Comparison of ENCODE assay signal across 1 cellular context in the genomic region with DNA sequence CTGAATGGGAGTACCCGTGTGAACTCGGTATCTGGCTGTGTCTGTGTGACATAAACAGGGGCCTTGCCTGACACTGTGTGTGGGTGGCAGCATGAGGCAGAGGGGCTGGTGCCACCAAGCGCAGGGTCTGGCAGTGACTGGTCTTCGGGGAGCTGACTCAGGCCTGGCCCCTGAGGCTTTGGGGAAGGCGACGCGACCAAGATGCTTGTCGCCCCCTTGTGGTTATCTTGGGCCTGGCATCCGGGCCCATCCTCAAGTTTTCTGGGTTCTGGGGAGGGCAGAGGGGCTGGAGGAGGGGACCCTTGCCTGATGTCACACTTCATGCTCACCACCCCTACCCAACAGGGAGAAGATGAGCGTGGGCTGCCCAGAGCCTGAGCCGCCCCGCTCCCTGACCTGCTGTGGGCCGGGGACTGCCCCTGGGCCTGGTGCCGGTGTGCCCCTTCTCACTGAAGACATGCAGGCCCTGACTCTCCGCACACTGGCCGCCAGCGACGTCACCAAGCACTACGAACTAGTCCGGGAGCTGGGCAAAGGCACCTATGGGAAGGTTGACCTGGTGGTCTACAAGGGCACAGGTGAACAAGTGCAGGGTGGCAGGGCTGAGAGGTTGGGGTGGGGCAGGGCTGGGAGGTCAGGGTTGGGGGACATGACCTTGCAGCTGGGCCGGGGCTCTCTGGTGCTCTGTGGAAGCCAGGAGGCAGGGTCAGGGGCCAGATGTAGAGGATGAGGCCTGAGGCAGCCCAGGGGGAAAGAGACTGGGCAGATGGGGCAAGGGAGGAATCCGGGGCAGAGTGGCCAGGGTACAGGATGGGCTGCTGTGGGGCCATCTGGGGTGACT.
TF ChIP-seq lines count a peak whose summit lies in the region.

No MANE protein-coding gene starts in this region.

TF ChIP-seq in GM23338, 12 proteins besides CTCF, POLR2A, EP300 and RAD21:
- TF ChIP-seq, protein P1, sequence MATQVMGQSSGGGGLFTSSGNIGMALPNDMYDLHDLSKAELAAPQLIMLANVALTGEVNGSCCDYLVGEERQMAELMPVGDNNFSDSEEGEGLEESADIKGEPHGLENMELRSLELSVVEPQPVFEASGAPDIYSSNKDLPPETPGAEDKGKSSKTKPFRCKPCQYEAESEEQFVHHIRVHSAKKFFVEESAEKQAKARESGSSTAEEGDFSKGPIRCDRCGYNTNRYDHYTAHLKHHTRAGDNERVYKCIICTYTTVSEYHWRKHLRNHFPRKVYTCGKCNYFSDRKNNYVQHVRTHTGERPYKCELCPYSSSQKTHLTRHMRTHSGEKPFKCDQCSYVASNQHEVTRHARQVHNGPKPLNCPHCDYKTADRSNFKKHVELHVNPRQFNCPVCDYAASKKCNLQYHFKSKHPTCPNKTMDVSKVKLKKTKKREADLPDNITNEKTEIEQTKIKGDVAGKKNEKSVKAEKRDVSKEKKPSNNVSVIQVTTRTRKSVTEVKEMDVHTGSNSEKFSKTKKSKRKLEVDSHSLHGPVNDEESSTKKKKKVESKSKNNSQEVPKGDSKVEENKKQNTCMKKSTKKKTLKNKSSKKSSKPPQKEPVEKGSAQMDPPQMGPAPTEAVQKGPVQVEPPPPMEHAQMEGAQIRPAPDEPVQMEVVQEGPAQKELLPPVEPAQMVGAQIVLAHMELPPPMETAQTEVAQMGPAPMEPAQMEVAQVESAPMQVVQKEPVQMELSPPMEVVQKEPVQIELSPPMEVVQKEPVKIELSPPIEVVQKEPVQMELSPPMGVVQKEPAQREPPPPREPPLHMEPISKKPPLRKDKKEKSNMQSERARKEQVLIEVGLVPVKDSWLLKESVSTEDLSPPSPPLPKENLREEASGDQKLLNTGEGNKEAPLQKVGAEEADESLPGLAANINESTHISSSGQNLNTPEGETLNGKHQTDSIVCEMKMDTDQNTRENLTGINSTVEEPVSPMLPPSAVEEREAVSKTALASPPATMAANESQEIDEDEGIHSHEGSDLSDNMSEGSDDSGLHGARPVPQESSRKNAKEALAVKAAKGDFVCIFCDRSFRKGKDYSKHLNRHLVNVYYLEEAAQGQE (IDR thresholded peaks at IDR 0.05; ENCODE audit: unreplicated experiment) = no peak
- TF ChIP-seq EZH2 (IDR thresholded peaks at IDR 0.05; ENCODE audit: low read depth, unreplicated experiment) = no peak
- TF ChIP-seq JUNB (IDR thresholded peaks at IDR 0.05; ENCODE audit: unreplicated experiment) = no peak
- TF ChIP-seq, protein P2, sequence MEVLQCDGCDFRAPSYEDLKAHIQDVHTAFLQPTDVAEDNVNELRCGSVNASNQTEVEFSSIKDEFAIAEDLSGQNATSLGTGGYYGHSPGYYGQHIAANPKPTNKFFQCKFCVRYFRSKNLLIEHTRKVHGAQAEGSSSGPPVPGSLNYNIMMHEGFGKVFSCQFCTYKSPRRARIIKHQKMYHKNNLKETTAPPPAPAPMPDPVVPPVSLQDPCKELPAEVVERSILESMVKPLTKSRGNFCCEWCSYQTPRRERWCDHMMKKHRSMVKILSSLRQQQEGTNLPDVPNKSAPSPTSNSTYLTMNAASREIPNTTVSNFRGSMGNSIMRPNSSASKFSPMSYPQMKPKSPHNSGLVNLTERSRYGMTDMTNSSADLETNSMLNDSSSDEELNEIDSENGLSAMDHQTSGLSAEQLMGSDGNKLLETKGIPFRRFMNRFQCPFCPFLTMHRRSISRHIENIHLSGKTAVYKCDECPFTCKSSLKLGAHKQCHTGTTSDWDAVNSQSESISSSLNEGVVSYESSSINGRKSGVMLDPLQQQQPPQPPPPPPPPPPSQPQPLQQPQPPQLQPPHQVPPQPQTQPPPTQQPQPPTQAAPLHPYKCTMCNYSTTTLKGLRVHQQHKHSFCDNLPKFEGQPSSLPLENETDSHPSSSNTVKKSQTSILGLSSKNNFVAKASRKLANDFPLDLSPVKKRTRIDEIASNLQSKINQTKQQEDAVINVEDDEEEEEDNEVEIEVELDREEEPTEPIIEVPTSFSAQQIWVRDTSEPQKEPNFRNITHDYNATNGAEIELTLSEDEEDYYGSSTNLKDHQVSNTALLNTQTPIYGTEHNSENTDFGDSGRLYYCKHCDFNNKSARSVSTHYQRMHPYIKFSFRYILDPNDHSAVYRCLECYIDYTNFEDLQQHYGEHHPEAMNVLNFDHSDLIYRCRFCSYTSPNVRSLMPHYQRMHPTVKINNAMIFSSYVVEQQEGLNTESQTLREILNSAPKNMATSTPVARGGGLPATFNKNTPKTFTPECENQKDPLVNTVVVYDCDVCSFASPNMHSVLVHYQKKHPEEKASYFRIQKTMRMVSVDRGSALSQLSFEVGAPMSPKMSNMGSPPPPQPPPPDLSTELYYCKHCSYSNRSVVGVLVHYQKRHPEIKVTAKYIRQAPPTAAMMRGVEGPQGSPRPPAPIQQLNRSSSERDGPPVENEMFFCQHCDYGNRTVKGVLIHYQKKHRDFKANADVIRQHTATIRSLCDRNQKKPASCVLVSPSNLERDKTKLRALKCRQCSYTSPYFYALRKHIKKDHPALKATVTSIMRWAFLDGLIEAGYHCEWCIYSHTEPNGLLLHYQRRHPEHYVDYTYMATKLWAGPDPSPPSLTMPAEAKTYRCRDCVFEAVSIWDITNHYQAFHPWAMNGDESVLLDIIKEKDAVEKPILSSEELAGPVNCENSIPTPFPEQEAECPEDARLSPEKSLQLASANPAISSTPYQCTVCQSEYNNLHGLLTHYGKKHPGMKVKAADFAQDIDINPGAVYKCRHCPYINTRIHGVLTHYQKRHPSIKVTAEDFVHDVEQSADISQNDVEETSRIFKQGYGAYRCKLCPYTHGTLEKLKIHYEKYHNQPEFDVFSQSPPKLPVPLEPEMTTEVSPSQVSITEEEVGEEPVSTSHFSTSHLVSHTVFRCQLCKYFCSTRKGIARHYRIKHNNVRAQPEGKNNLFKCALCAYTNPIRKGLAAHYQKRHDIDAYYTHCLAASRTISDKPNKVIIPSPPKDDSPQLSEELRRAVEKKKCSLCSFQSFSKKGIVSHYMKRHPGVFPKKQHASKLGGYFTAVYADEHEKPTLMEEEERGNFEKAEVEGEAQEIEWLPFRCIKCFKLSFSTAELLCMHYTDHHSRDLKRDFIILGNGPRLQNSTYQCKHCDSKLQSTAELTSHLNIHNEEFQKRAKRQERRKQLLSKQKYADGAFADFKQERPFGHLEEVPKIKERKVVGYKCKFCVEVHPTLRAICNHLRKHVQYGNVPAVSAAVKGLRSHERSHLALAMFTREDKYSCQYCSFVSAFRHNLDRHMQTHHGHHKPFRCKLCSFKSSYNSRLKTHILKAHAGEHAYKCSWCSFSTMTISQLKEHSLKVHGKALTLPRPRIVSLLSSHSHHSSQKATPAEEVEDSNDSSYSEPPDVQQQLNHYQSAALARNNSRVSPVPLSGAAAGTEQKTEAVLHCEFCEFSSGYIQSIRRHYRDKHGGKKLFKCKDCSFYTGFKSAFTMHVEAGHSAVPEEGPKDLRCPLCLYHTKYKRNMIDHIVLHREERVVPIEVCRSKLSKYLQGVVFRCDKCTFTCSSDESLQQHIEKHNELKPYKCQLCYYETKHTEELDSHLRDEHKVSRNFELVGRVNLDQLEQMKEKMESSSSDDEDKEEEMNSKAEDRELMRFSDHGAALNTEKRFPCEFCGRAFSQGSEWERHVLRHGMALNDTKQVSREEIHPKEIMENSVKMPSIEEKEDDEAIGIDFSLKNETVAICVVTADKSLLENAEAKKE (CRISPR knock-in tag; IDR thresholded peaks at IDR 0.05) = no peak
- no peak for TF ChIP-seq STAT1 (IDR thresholded peaks at IDR 0.05; ENCODE audit: unreplicated experiment)
- no peak for TF ChIP-seq ZNF331 (CRISPR knock-in tag; IDR thresholded peaks at IDR 0.05; ENCODE audit: low read depth)
- TF ChIP-seq EZH2phosphoT487 (IDR thresholded peaks at IDR 0.05; ENCODE audit: unreplicated experiment) = no peak
- TF ChIP-seq, protein P3, sequence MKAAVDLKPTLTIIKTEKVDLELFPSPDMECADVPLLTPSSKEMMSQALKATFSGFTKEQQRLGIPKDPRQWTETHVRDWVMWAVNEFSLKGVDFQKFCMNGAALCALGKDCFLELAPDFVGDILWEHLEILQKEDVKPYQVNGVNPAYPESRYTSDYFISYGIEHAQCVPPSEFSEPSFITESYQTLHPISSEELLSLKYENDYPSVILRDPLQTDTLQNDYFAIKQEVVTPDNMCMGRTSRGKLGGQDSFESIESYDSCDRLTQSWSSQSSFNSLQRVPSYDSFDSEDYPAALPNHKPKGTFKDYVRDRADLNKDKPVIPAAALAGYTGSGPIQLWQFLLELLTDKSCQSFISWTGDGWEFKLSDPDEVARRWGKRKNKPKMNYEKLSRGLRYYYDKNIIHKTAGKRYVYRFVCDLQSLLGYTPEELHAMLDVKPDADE (IDR thresholded peaks at IDR 0.05) = no peak
- no peak for TF ChIP-seq POLR2AphosphoS5 (IDR thresholded peaks at IDR 0.05; ENCODE audit: low read depth)
- TF ChIP-seq ZNF114 (CRISPR knock-in tag; IDR thresholded peaks at IDR 0.05) = no peak
